In genomic region chr3:52238193-52238760, GRCh38 we compare ENCODE assay signal across 1 cellular context.
A peak's percentile ranks its signal among the peaks of the same experiment; 100 is the strongest.
TF ChIP-seq lines count a peak whose summit lies in the region.

No MANE protein-coding gene starts in this region.

TF ChIP-seq in HepG2, 621 proteins besides CTCF, POLR2A, EP300 and RAD21 (continued from another document and continues in another):
- TF ChIP-seq ARID4A (CRISPR knock-in tag; IDR thresholded peaks at IDR 0.05; ENCODE audit: borderline replicate concordance) = peak; percentile 74
- no peak for TF ChIP-seq SAFB2 (CRISPR knock-in tag; IDR thresholded peaks at IDR 0.05; ENCODE audit: borderline replicate concordance, low read depth)
- TF ChIP-seq PRDM15 (CRISPR knock-in tag; IDR thresholded peaks at IDR 0.05) = peak; percentile 99
- TF ChIP-seq BCL6 (CRISPR knock-in tag; IDR thresholded peaks at IDR 0.05) = 0 out of 2 replicates have a peak, but pooled peaks have one; percentile 31
- 0 out of 2 replicates have a peak, but pooled peaks have one; percentile 41 for TF ChIP-seq ATF7-NPFF (CRISPR knock-in tag; IDR thresholded peaks at IDR 0.05; ENCODE audit: low read depth)
- no peak for TF ChIP-seq FOXA1 (IDR thresholded peaks at IDR 0.05)
- TF ChIP-seq FOXA1 (CRISPR knock-in tag; IDR thresholded peaks at IDR 0.05) = peak; percentile 37; the same call in 1 of the 2 replicates
- 0 out of 2 replicates have a peak, but pooled peaks have one; percentile 5 for TF ChIP-seq SOX13 (IDR thresholded peaks at IDR 0.05)
- peak in 1 of 2 experiments; percentile 43; a peak in 1 of 4 replicates for TF ChIP-seq SOX13 (CRISPR knock-in tag; conservative IDR thresholded peaks at IDR 0.05 in 1 of 2, IDR thresholded peaks at IDR 0.05 in 1 of 2)
- TF ChIP-seq CHD4 (IDR thresholded peaks at IDR 0.05; ENCODE audit: borderline replicate concordance, low read length) = no peak; the same call in 1 of the 2 replicates
- TF ChIP-seq ZFAT (CRISPR knock-in tag; conservative IDR thresholded peaks at IDR 0.05) = no peak
- 0 out of 2 replicates have a peak, but pooled peaks have one; percentile 48 for TF ChIP-seq HNF1A (IDR thresholded peaks at IDR 0.05; ENCODE audit: low read depth)
- 0 out of 2 replicates have a peak, but pooled peaks have one; percentile 19 for TF ChIP-seq HNF1A (CRISPR knock-in tag; IDR thresholded peaks at IDR 0.05; ENCODE audit: borderline replicate concordance)
- peak; percentile 62; the same call in 1 of the 2 replicates for TF ChIP-seq ZNF788 (CRISPR knock-in tag; IDR thresholded peaks at IDR 0.05; ENCODE audit: borderline replicate concordance)
- peak; percentile 56; the same call in 1 of the 2 replicates for TF ChIP-seq THRA (CRISPR knock-in tag; IDR thresholded peaks at IDR 0.05; ENCODE audit: borderline replicate concordance)
- 0 out of 2 replicates have a peak, but pooled peaks have one; percentile 22 for TF ChIP-seq CENPT (CRISPR knock-in tag; IDR thresholded peaks at IDR 0.05; ENCODE audit: low read depth)
- TF ChIP-seq ZBTB42 (CRISPR knock-in tag; IDR thresholded peaks at IDR 0.05) = 0 out of 2 replicates have a peak, but pooled peaks have one; percentile 28
- TF ChIP-seq NFE2 (CRISPR knock-in tag; IDR thresholded peaks at IDR 0.05) = no peak
- peak; percentile 70 for TF ChIP-seq ZNF777 (CRISPR knock-in tag; IDR thresholded peaks at IDR 0.05)
- peak; percentile 77; the same call in 1 of the 2 replicates for TF ChIP-seq NCOA1 (CRISPR knock-in tag; IDR thresholded peaks at IDR 0.05)
- peak; percentile 63; the same call in 1 of the 2 replicates for TF ChIP-seq ZNF614 (CRISPR knock-in tag; IDR thresholded peaks at IDR 0.05; ENCODE audit: borderline replicate concordance)
- TF ChIP-seq ZNF460 (CRISPR knock-in tag; IDR thresholded peaks at IDR 0.05; ENCODE audit: borderline replicate concordance) = peak; percentile 33; the same call in 1 of the 2 replicates
- no peak for TF ChIP-seq SIN3B (IDR thresholded peaks at IDR 0.05; ENCODE audit: low read length)
- no peak for TF ChIP-seq ZBTB38 (CRISPR knock-in tag; IDR thresholded peaks at IDR 0.05)
- TF ChIP-seq SRSF4 (IDR thresholded peaks at IDR 0.05; ENCODE audit: low read depth, low read length, poor library complexity, severe bottlenecking) = no peak
- no peak for TF ChIP-seq FLYWCH1 (CRISPR knock-in tag; IDR thresholded peaks at IDR 0.05)
- peak; percentile 32; the same call in 1 of the 2 replicates for TF ChIP-seq KAT8 (CRISPR knock-in tag; IDR thresholded peaks at IDR 0.05)
- TF ChIP-seq ZNF180 (CRISPR knock-in tag; IDR thresholded peaks at IDR 0.05; ENCODE audit: borderline replicate concordance, low read depth) = no peak
- no peak for TF ChIP-seq RNF2 (conservative IDR thresholded peaks at IDR 0.05; ENCODE audit: low read depth)
- no peak for TF ChIP-seq ZFP36 (IDR thresholded peaks at IDR 0.05; ENCODE audit: borderline replicate concordance, low read depth, low read length, partially characterized antibody)
- TF ChIP-seq RXRA (CRISPR knock-in tag; IDR thresholded peaks at IDR 0.05) = peak; percentile 81
- peak; percentile 26 for TF ChIP-seq YEATS4 (CRISPR knock-in tag; IDR thresholded peaks at IDR 0.05; ENCODE audit: borderline replicate concordance)
- TF ChIP-seq ZNF44 (CRISPR knock-in tag; IDR thresholded peaks at IDR 0.05) = 0 out of 2 replicates have a peak, but pooled peaks have one; percentile 15
- TF ChIP-seq ZNF709 (CRISPR knock-in tag; IDR thresholded peaks at IDR 0.05) = peak; percentile 47; the same call in 1 of the 2 replicates
- peak; percentile 42 for TF ChIP-seq PHF8 (CRISPR knock-in tag; IDR thresholded peaks at IDR 0.05)
- no peak for TF ChIP-seq ZC3H4 (CRISPR knock-in tag; IDR thresholded peaks at IDR 0.05; ENCODE audit: borderline replicate concordance)
- TF ChIP-seq TOPORS (CRISPR knock-in tag; IDR thresholded peaks at IDR 0.05) = peak; percentile 70
- no peak for TF ChIP-seq ZNF260 (CRISPR knock-in tag; IDR thresholded peaks at IDR 0.05; ENCODE audit: borderline replicate concordance, low read depth)
- no peak for TF ChIP-seq ZHX1 (CRISPR knock-in tag; IDR thresholded peaks at IDR 0.05; ENCODE audit: low read depth)
- no peak for TF ChIP-seq ATF5 (CRISPR knock-in tag; IDR thresholded peaks at IDR 0.05; ENCODE audit: low read depth)
- peak; percentile 67 for TF ChIP-seq ZNF605 (CRISPR knock-in tag; IDR thresholded peaks at IDR 0.05)
- peak; percentile 60; the same call in 1 of the 2 replicates for TF ChIP-seq SMAD3 (CRISPR knock-in tag; IDR thresholded peaks at IDR 0.05)
- TF ChIP-seq ZBTB7B (CRISPR knock-in tag; IDR thresholded peaks at IDR 0.05) = 0 out of 2 replicates have a peak, but pooled peaks have one; percentile 32
- 0 out of 2 replicates have a peak, but pooled peaks have one; percentile 16 for TF ChIP-seq POGZ (CRISPR knock-in tag; IDR thresholded peaks at IDR 0.05)
- TF ChIP-seq ELF3 (CRISPR knock-in tag; IDR thresholded peaks at IDR 0.05) = peak; percentile 76
- TF ChIP-seq PHF5A (CRISPR knock-in tag; IDR thresholded peaks at IDR 0.05; ENCODE audit: low read depth, unreplicated experiment) = peak; percentile 73
- peak; percentile 46; the same call in 1 of the 2 replicates for TF ChIP-seq ZBTB34 (CRISPR knock-in tag; IDR thresholded peaks at IDR 0.05)
- peak; percentile 62; the same call in 1 of the 2 replicates for TF ChIP-seq NCOA2 (CRISPR knock-in tag; IDR thresholded peaks at IDR 0.05)
